8 cellular contexts compared by ENCODE assay signal in the genomic region with DNA sequence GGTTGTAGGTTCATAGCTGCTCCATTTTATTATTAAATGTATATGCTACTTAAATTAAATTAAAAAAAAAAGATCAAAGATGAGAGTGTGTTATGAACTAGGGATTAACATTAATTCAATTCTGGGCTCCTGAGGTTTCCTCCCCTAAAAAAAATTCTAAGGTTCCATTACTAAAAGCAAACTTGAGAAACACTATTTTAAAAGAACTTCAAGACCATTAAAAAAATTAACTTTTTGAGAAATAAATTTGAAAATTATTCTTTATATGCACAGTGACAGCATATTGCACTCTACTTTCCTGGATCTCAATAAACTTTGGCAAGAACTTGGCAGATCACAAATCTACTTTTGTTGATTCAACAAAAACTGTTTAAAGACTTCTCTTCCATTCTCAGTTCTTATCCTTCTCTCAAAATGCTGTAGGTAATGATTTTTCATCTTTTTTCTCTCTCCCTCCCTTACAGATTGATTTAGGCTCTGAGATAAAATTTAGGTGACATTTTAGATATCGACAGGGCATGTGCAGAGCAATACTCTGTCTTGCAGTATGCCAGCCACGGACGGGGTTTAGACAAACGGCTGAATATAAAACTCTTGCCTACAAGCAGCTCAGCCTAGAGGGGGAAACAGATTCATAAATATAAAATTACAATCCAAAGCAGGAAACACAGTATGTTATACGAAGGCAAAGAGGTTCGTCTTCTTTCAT. TPM values are rescaled to one million over a fixed set of nuclear protein-coding genes. Genes with fewer than 3 reads are reported as not detected.
A peak's percentile ranks its signal among the peaks of the same experiment; 100 is the strongest.
DNase-seq lines count a peak whose midpoint lies in the region; ATAC-seq and TF ChIP-seq lines count a peak whose summit lies in the region.

No MANE protein-coding gene starts in this region.

- H3K27me3 Mint-ChIP-seq in neural crest cell (ENCODE audit: low read depth) = no peaks in the 10 kb centered on the region

- H3K9me3 Mint-ChIP-seq in neural crest cell = no peaks in the 10 kb centered on the region

- DNase-seq in OCI-M1 (lab: John Stamatoyannopoulos, UW) (peak; percentile 49), epithelial cell of esophagus (ENCODE audit: low read depth) (no peak), neural crest cell (ENCODE audit: low read depth, low spot score) (no peak), RPMI8226 (no peak), NCI-H1092 (lab: John Stamatoyannopoulos, UW) (no peak), NCI-H1105 treated with DMSO at 0.1 percent for 48 hours (lab: John Stamatoyannopoulos, UW) (no peak)

- no peak for TF ChIP-seq CTCF in epithelial cell of esophagus (IDR thresholded peaks at IDR 0.05; ENCODE audit: insufficient read depth, low read depth, low read length, missing control alignments)
- no peak for TF ChIP-seq CTCF in neural crest cell (conservative IDR thresholded peaks at IDR 0.05)

- ATAC-seq in GM18867 (IDR thresholded peaks at IDR 0.05; ENCODE audit: unreplicated experiment) = peak; percentile 34
- ATAC-seq in HG02610 (IDR thresholded peaks at IDR 0.05; ENCODE audit: unreplicated experiment) = peak; percentile 31

- peaks cover 38% of the 10 kb centered on the region for H3K4me1 Mint-ChIP-seq in neural crest cell

- peak overlapping the region; percentile 93 for H3K27ac Mint-ChIP-seq in neural crest cell (ENCODE audit: unreplicated experiment)

- H3K36me3 Mint-ChIP-seq in neural crest cell (ENCODE audit: low read depth) = peaks cover 7% of the 10 kb centered on the region

- peak overlapping the region; percentile 58 for H3K4me3 ChIP-seq in epithelial cell of esophagus (ENCODE audit: low read length)

- H3K4me3 Mint-ChIP-seq in neural crest cell = peak overlapping the region; percentile 92

RNA-seq across cellular contexts. Expression of a gene that starts 0.6 kb away (rescaled TPM):
- total RNA-seq in neural crest cell = 15.9 and 16.0 TPM in 2 replicates

RNA-seq across cellular contexts. Expression of a gene that starts 29.2 kb away (rescaled TPM):
- 16.0 and 20.6 TPM in 2 replicates for total RNA-seq in neural crest cell
